Comparison of ENCODE assay signal across 10 cellular contexts in the genomic region with DNA sequence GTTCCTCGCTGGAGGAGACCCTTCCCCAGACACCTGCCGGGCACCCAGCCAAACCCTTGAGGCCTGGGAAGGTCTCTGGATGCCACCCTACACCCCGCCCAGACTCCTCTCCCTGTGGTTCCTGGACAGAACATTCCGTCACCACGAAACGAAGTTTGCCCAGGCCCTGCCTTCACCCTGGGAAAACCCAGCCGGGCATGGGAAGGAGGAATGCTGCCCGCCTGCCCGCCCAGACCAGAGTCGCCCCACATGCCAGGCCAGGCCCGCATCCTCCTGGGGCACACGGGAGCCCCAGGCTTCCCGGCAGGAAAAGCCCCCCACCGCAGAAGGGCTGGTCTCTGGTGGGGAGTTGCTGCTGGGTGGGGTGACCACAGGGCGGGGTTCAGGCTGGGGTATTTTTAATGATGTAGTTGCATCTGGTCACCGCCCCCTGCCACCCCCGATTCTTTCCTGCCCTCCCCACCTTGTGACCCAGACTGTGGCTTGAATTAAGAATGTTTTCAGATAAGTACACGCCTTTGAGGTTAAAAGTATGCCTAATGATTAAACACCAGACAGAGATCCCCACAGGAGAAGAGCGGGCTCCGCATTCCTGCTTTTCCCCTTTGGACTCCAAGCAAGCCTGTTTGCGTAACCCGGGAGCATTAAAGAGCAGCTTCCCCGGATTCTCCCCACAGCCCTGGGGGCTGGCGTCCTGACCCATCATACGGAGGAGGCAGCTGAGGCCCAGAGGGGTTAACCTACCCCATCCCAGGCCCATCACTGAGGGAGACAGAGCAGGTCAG. TPM values are rescaled to one million over a fixed set of nuclear protein-coding genes. Genes with fewer than 3 reads are reported as not detected.
DNase-seq lines count a peak whose midpoint lies in the region; ATAC-seq and TF ChIP-seq lines count a peak whose summit lies in the region.
"Had no signal": no experiment of that assay in that cellular context is flagged by ENCODE, and none has a peak within 500 bp of the region (broad histone marks: within the 10 kb centered on the region; RNA-seq: fewer than 3 reads in every experiment).

No MANE protein-coding gene starts in this region.

- DNase-seq in AG10803 (ENCODE audit: low read depth) (peak; percentile 95), fibroblast of villous mesenchyme (ENCODE audit: low read depth) (peak; percentile 97), endothelial cell (ENCODE audit: low spot score) (no peak)
- DNase-seq: amygdala had no signal

- no peaks in the 10 kb centered on the region for H3K9me3 Mint-ChIP-seq in endothelial cell (ENCODE audit: unreplicated experiment)
- H3K9me3 Mint-ChIP-seq: memory B cell had no signal

- no peak overlapping the region for H3K27ac Mint-ChIP-seq in endothelial cell (ENCODE audit: unreplicated experiment)
- H3K27ac Mint-ChIP-seq: memory B cell had no signal

- H3K27me3 ChIP-seq in rectal smooth muscle tissue (ENCODE audit: control insufficient read depth, insufficient read depth, low read length), result no peaks in the 10 kb centered on the region

- H3K27me3 Mint-ChIP-seq in endothelial cell (ENCODE audit: unreplicated experiment), result peaks cover 6% of the 10 kb centered on the region
- H3K27me3 Mint-ChIP-seq: memory B cell had no signal

- H3K4me3 Mint-ChIP-seq in endothelial cell (ENCODE audit: unreplicated experiment), result no peak overlapping the region
- H3K4me3 Mint-ChIP-seq: memory B cell had no signal

- H3K27ac ChIP-seq in VCaP (peak overlapping the region; percentile 53), rectal smooth muscle tissue (ENCODE audit: low read depth, low read length) (peak overlapping the region; percentile 75)

- TF ChIP-seq CTCF in AG10803 (conservative IDR thresholded peaks at IDR 0.05; ENCODE audit: low read length) (no peak), VCaP (conservative IDR thresholded peaks at IDR 0.05) (no peak), fibroblast of villous mesenchyme (IDR thresholded peaks at IDR 0.05; ENCODE audit: insufficient read depth, low read depth, low read length) (no peak), endothelial cell (IDR thresholded peaks at IDR 0.05; ENCODE audit: unreplicated experiment) (no peak)

- no peaks in the 10 kb centered on the region for H3K4me1 Mint-ChIP-seq in endothelial cell (ENCODE audit: unreplicated experiment)
- H3K4me1 Mint-ChIP-seq: memory B cell had no signal

- H3K36me3 ChIP-seq in rectal smooth muscle tissue (ENCODE audit: control insufficient read depth, insufficient read depth, low read length), result peaks cover 22% of the 10 kb centered on the region

- H3K4me3 ChIP-seq in AG10803 (ENCODE audit: low read length), result no peak overlapping the region
- no peak overlapping the region for H3K4me3 ChIP-seq in fibroblast of villous mesenchyme (ENCODE audit: low read depth, low read length)
- H3K4me3 ChIP-seq in rectal smooth muscle tissue (ENCODE audit: low read length), result no peak overlapping the region

- H3K4me1 ChIP-seq in rectal smooth muscle tissue (ENCODE audit: control insufficient read depth, insufficient read depth, low read length), result peaks cover 49% of the 10 kb centered on the region

- no peaks in the 10 kb centered on the region for H3K36me3 Mint-ChIP-seq in endothelial cell (ENCODE audit: low read depth, unreplicated experiment)

- ATAC-seq in HG02885 (IDR thresholded peaks at IDR 0.05; ENCODE audit: poor library complexity, unreplicated experiment), result no peak
- ATAC-seq in GM21737 (IDR thresholded peaks at IDR 0.05; ENCODE audit: unreplicated experiment), result no peak
- ATAC-seq in GM18502 (IDR thresholded peaks at IDR 0.05; ENCODE audit: poor library complexity, unreplicated experiment), result no peak

- H3K9ac ChIP-seq in rectal smooth muscle tissue (ENCODE audit: low read length), result no peak overlapping the region

RNA-seq across cellular contexts. Expression of a gene that starts 44.6 kb away (rescaled TPM):
- total RNA-seq in fibroblast of villous mesenchyme (14.2 and 15.5 TPM in 2 replicates), endothelial cell (ENCODE audit: unreplicated experiment) (12.6 TPM)
